8 cellular contexts compared by ENCODE assay signal in the genomic region with DNA sequence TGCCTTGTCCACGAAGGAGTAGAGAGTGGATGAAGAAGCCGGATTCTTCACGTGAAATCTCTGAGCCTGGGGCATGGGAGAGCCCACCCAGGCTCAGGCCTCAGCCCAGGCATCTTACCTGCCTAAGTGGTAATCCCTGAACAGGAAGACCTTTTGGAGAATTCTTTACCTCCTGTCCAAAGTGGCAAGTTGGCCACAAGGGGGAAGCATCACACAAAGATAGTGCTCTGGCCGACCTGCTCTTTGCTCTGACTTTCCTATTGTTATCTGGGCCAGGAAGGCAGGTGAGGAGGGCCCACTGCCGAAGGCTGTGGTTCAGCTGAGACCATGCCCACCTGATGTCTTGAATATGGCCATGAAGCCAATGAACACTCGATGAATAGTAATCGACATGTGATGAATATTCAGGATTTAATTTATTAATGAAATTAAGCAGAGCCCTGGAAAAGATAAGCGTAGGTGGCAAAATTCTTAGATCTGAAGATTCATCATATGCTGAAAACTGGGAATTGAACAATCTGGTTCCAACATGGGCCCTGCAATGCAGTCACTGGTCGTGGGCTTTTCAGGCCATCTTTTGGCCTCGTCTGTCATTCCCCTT.
DNase-seq lines count a peak whose midpoint lies in the region; ATAC-seq and TF ChIP-seq lines count a peak whose summit lies in the region.

No MANE protein-coding gene starts in this region.

- no peak for TF ChIP-seq POLR2A in Peyer's patch (IDR thresholded peaks at IDR 0.05)

- H3K4me3 ChIP-seq in GM12864 (ENCODE audit: low read depth, low read length): no peak overlapping the region
- H3K4me3 ChIP-seq in LNCaP clone FGC (ENCODE audit: low read depth, low read length): no peak overlapping the region
- H3K4me3 ChIP-seq in Peyer's patch: no peak overlapping the region

- ATAC-seq in activated naive CD4-positive, alpha-beta T cell treated with anti-CD3 and anti-CD28 coated beads, Interleukin-2, amount 50 U/mL, for 72 hours: peak; percentile 57 to 86
- peak; percentile 70 for ATAC-seq in Right ventricle myocardium superior (ENCODE audit: poor library complexity)
- ATAC-seq in HG03460 (IDR thresholded peaks at IDR 0.05; ENCODE audit: unreplicated experiment): no peak

- H3K4me2 ChIP-seq in H9 (ENCODE audit: insufficient read depth, insufficient read length, low read length): no peak overlapping the region

- no peaks in the 10 kb centered on the region for H3K79me2 ChIP-seq in H9 (ENCODE audit: insufficient read depth, low read length)

- H3K9me3 Mint-ChIP-seq in H9 (peaks cover 19 to 22% of the 10 kb centered on the region in 2 experiments), progenitor cell of endocrine pancreas (ENCODE audit: low read depth) (peaks cover 9% of the 10 kb centered on the region)
- H3K9me3 Mint-ChIP-seq in activated naive CD4-positive, alpha-beta T cell treated with anti-CD3 and anti-CD28 coated beads, Interleukin-2, amount 50 U/mL, for 72 hours: no peaks in the 10 kb centered on the region

- H3K27ac ChIP-seq in H9 (ENCODE audit: insufficient read length, low read depth, low read length) (no peak overlapping the region), Peyer's patch (no peak overlapping the region)

- intact Hi-C loops in Right ventricle myocardium superior (cut with DNase I): loop anchor here (2.0 to 5.0 kb wide), 2 partner anchors 118 to 639 kb away; no protein-coding TSS in a partner anchor

- H3K9me3 ChIP-seq in H9 (ENCODE audit: control insufficient read depth, low read depth, low read length) (no peaks in the 10 kb centered on the region), Peyer's patch (no peaks in the 10 kb centered on the region)

- H4K20me1 ChIP-seq in H9 (ENCODE audit: control insufficient read depth, insufficient read depth, insufficient read length): no peaks in the 10 kb centered on the region

- H3K4me3 Mint-ChIP-seq in H9 (no peak overlapping the region; a peak in 1 of 5 replicates), progenitor cell of endocrine pancreas (ENCODE audit: low read depth) (no peak overlapping the region)

- TF ChIP-seq CTCF in GM12864 (IDR thresholded peaks at IDR 0.05; ENCODE audit: low read depth, low read length, missing control alignments): peak; percentile 75
- peak; percentile 87 for TF ChIP-seq CTCF in H9 (conservative IDR thresholded peaks at IDR 0.05)
- peak; percentile 90 for TF ChIP-seq CTCF in LNCaP clone FGC (IDR thresholded peaks at IDR 0.05; ENCODE audit: control insufficient read depth, extremely low read depth, insufficient read depth)
- peak in 5 of 6 experiments; percentile 19 to 69 (median 60) for TF ChIP-seq CTCF in Peyer's patch (IDR thresholded peaks at IDR 0.05)
- TF ChIP-seq CTCF in progenitor cell of endocrine pancreas (IDR thresholded peaks at IDR 0.05; ENCODE audit: unreplicated experiment): peak; percentile 85

- H3K27ac Mint-ChIP-seq in H9 (no peak overlapping the region; a peak in 1 of 7 replicates), progenitor cell of endocrine pancreas (no peak overlapping the region)
- H3K27ac Mint-ChIP-seq in activated naive CD4-positive, alpha-beta T cell treated with anti-CD3 and anti-CD28 coated beads, Interleukin-2, amount 50 U/mL, for 72 hours: no peak overlapping the region

- no peak overlapping the region for H4K5ac ChIP-seq in H9 (ENCODE audit: insufficient read length, low read depth, low read length)

- no peak overlapping the region for H2BK5ac ChIP-seq in H9 (ENCODE audit: insufficient read length, low read length)

- H3K4ac ChIP-seq in H9 (ENCODE audit: low read depth, low read length): no peak overlapping the region

- H3K23ac ChIP-seq in H9 (ENCODE audit: insufficient read length, low read depth, low read length): no peak overlapping the region

- WGBS in H9 (ENCODE audit: extremely low coverage, insufficient read length, low lambda C conversion rate): no CpG with 5 or more reads among the region's 10 CpGs

- no peak overlapping the region for H4K91ac ChIP-seq in H9 (ENCODE audit: insufficient read length, low read depth, low read length)

- no peaks in the 10 kb centered on the region for H3K79me1 ChIP-seq in H9 (ENCODE audit: insufficient read depth, low read depth, low read length, poor library complexity, severe bottlenecking)

- H2AFZ ChIP-seq in H9 (ENCODE audit: low read length): no peak overlapping the region

- no peak overlapping the region for H2BK20ac ChIP-seq in H9 (ENCODE audit: low read depth, low read length, poor library complexity, severe bottlenecking)

- DNase-seq in GM12864 (ENCODE audit: low read depth) (peak; percentile 30), H9 (peak; percentile 85), LNCaP clone FGC (ENCODE audit: low read depth) (peak; percentile 28), Peyer's patch (peak; percentile 46 to 78 (median 54)), Right ventricle myocardium superior (peak; percentile 51), progenitor cell of endocrine pancreas (ENCODE audit: low spot score, unreplicated experiment) (peak; percentile 67)
- peak in 1 of 2 donors; percentile 57 for DNase-seq in activated naive CD4-positive, alpha-beta T cell treated with anti-CD3 and anti-CD28 coated beads, Interleukin-2, amount 50 U/mL, for 72 hours (ENCODE audit: low spot score in 2 of 2)

- H3K27me3 Mint-ChIP-seq in H9 (ENCODE audit: low read depth): peaks cover 5% of the 10 kb centered on the region
- no peaks in the 10 kb centered on the region for H3K27me3 Mint-ChIP-seq in progenitor cell of endocrine pancreas

- no peak overlapping the region for H3K9ac ChIP-seq in H9 (ENCODE audit: extremely low read depth, insufficient read length, low read length)

- H3K23me2 ChIP-seq in H9 (ENCODE audit: insufficient read length, low read depth, low read length, poor library complexity, severe bottlenecking): no peaks in the 10 kb centered on the region

- H3K36me3 ChIP-seq in Peyer's patch: no peaks in the 10 kb centered on the region

- H2AK5ac ChIP-seq in H9 (ENCODE audit: insufficient read length, low read length): no peak overlapping the region

- no peak overlapping the region for H3K14ac ChIP-seq in H9 (ENCODE audit: insufficient read depth, low read length)

- H3K4me1 Mint-ChIP-seq in H9 (peaks cover 4 to 5% of the 10 kb centered on the region in 2 experiments; a peak in 2 of 4 replicates), progenitor cell of endocrine pancreas (ENCODE audit: low read depth) (no peaks in the 10 kb centered on the region)

- H3K27me3 ChIP-seq in H9 (ENCODE audit: insufficient read depth, low read length): no peaks in the 10 kb centered on the region
- no peaks in the 10 kb centered on the region for H3K27me3 ChIP-seq in Peyer's patch

- no peak overlapping the region for H2BK15ac ChIP-seq in H9 (ENCODE audit: low read depth, low read length)

- H3K56ac ChIP-seq in H9 (ENCODE audit: insufficient read length, low read depth, low read length): no peak overlapping the region

- H4K8ac ChIP-seq in H9 (replicated peaks; ENCODE audit: insufficient read length, low read depth, low read length): no peak overlapping the region

- H2BK12ac ChIP-seq in H9 (ENCODE audit: insufficient read length, low read depth, low read length): no peak overlapping the region

- H3T11ph ChIP-seq in H9 (ENCODE audit: low read length): no peak overlapping the region

- H3K36me3 Mint-ChIP-seq in H9 (ENCODE audit: insufficient read depth in 1 of 3, low read depth in 3 of 3) (peaks cover 5 to 20% (median 10%) of the 10 kb centered on the region in 3 experiments), progenitor cell of endocrine pancreas (ENCODE audit: insufficient read depth) (peaks cover 1% of the 10 kb centered on the region)
- no peaks in the 10 kb centered on the region for H3K36me3 Mint-ChIP-seq in activated naive CD4-positive, alpha-beta T cell treated with anti-CD3 and anti-CD28 coated beads, Interleukin-2, amount 50 U/mL, for 72 hours

- H3K4me1 ChIP-seq in H9 (ENCODE audit: insufficient read depth, low read length) (no peaks in the 10 kb centered on the region), Peyer's patch (no peaks in the 10 kb centered on the region)

- H3K18ac ChIP-seq in H9 (ENCODE audit: insufficient read length, low read depth, low read length): no peak overlapping the region

- H2BK120ac ChIP-seq in H9 (ENCODE audit: low read depth, low read length, poor library complexity, severe bottlenecking): no peak overlapping the region
